ENCODE assay signal across 2 cellular contexts in genomic region chr10:130725474-130725970, GRCh38.
TF ChIP-seq lines count a peak whose summit lies in the region.

No MANE protein-coding gene starts in this region.

TF ChIP-seq in A549, 52 proteins besides CTCF, POLR2A, EP300 and RAD21:
- TF ChIP-seq HES2 (IDR thresholded peaks at IDR 0.05) = no peak
- TF ChIP-seq MAFK (IDR thresholded peaks at IDR 0.05; ENCODE audit: partially characterized antibody) = peak; percentile 85
- TF ChIP-seq, protein P1, sequence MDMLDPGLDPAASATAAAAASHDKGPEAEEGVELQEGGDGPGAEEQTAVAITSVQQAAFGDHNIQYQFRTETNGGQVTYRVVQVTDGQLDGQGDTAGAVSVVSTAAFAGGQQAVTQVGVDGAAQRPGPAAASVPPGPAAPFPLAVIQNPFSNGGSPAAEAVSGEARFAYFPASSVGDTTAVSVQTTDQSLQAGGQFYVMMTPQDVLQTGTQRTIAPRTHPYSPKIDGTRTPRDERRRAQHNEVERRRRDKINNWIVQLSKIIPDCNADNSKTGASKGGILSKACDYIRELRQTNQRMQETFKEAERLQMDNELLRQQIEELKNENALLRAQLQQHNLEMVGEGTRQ (IDR thresholded peaks at IDR 0.05) = no peak

TF ChIP-seq in IMR-90, 13 proteins besides CTCF, POLR2A, EP300 and RAD21:
- TF ChIP-seq MAFK (IDR thresholded peaks at IDR 0.05; ENCODE audit: low read depth, low read length) (peak; percentile 83), RFX5 (IDR thresholded peaks at IDR 0.05; ENCODE audit: low read depth, low read length) (no peak)
